In the genomic region with DNA sequence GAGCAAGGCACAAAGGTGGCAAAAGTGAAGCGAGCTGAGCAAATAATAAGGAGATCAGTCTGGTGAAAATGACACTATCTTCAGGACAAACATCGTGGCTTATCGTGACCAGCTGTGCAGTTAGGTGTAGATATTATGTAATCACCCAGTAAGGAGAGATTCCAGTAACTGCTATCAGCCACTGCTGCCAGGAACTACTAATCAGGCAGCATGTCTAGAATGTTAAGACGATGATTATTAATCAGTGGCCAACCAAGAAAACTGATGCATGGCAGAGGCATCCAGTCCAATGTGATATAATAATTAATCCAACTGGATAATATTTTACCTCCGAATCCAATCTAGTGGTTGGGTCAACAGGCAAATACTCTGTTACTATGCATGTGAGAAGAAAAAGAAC, we compare ENCODE assay signal across 11 cellular contexts.
DNase-seq lines count a peak whose midpoint lies in the region; ATAC-seq and TF ChIP-seq lines count a peak whose summit lies in the region.
"Had no signal": no experiment of that assay in that cellular context is flagged by ENCODE, and none has a peak within 500 bp of the region (broad histone marks: within the 10 kb centered on the region; RNA-seq: fewer than 3 reads in every experiment).

No MANE protein-coding gene starts in this region.

- H3K27me3 Mint-ChIP-seq in activated CD4-positive, alpha-beta T cell treated with anti-CD3 and anti-CD28 coated beads, Interleukin-2, amount 10 ng/mL, durations not matched to agents 7 days and 5 days: no peaks in the 10 kb centered on the region
- H3K27me3 Mint-ChIP-seq: B cell had no signal

- 52% methylated on average over 5 of the region's 5 CpGs for whole genome bisulfite sequencing in esophagus muscularis mucosa

- intact Hi-C loops in Right ventricle myocardium inferior (cut with DNase I) (loop anchor here (5.0 kb wide), 1 partner anchor 335 kb away; a partner anchor contains a TSS), cardiac septum (cut with DNase I) (loop anchor here (5.0 kb wide), 1 partner anchor 335 kb away; a partner anchor contains a TSS), esophagus muscularis mucosa (cut with DNase I) (no loop called here), mucosa of descending colon (cut with DNase I, micrococcal nuclease) (no loop called here), uterus (cut with DNase I; ENCODE audit: low total_unique reads) (no loop called here)

- H3K4me3 Mint-ChIP-seq in activated CD4-positive, alpha-beta T cell treated with anti-CD3 and anti-CD28 coated beads, Interleukin-2, amount 10 ng/mL, durations not matched to agents 7 days and 5 days: no peak overlapping the region
- H3K4me3 Mint-ChIP-seq: B cell had no signal

- H3K36me3 Mint-ChIP-seq in activated CD4-positive, alpha-beta T cell treated with anti-CD3 and anti-CD28 coated beads, Interleukin-2, amount 10 ng/mL, durations not matched to agents 7 days and 5 days (ENCODE audit: low read depth): no peaks in the 10 kb centered on the region
- H3K36me3 Mint-ChIP-seq in activated naive CD4-positive, alpha-beta T cell treated with anti-CD3 and anti-CD28 coated beads, Interleukin-2, amount 50 U/mL, for 72 hours: no peaks in the 10 kb centered on the region

- no peak for TF ChIP-seq POLR2A in esophagus muscularis mucosa (IDR thresholded peaks at IDR 0.05; ENCODE audit: low read depth)
- TF ChIP-seq POLR2A in uterus (IDR thresholded peaks at IDR 0.05): no peak

- H3K27me3 ChIP-seq in esophagus muscularis mucosa: no peaks in the 10 kb centered on the region
- no peaks in the 10 kb centered on the region for H3K27me3 ChIP-seq in uterus

- H3K9me3 ChIP-seq in esophagus muscularis mucosa: no peaks in the 10 kb centered on the region
- H3K9me3 ChIP-seq in mucosa of descending colon: no peaks in the 10 kb centered on the region
- H3K9me3 ChIP-seq in uterus: no peaks in the 10 kb centered on the region

- H3K9me3 Mint-ChIP-seq in activated CD4-positive, alpha-beta T cell treated with anti-CD3 and anti-CD28 coated beads, Interleukin-2, amount 10 ng/mL, durations not matched to agents 7 days and 5 days: peaks cover under 1% of the 10 kb centered on the region
- no peaks in the 10 kb centered on the region for H3K9me3 Mint-ChIP-seq in activated naive CD4-positive, alpha-beta T cell treated with anti-CD3 and anti-CD28 coated beads, Interleukin-2, amount 50 U/mL, for 72 hours

- CTCF ChIA-PET in activated CD4-positive, alpha-beta T cell treated with anti-CD3 and anti-CD28 coated beads, Interleukin-2, amount 10 ng/mL, durations not matched to agents 7 days and 5 days (lab: Charles Lee): interaction anchor here (1.5 kb wide), 1 partner anchor 282 kb away, joined by 3 read pairs; no protein-coding TSS in a partner anchor

- peak; percentile 26 for ATAC-seq in Right ventricle myocardium inferior
- ATAC-seq in mucosa of descending colon: peak; percentile 44
- no peak for ATAC-seq in activated naive CD4-positive, alpha-beta T cell treated with anti-CD3 and anti-CD28 coated beads, Interleukin-2, amount 50 U/mL, for 72 hours

- no peak for TF ChIP-seq EP300 in esophagus muscularis mucosa (IDR thresholded peaks at IDR 0.05)

- H3K4me3 ChIP-seq in esophagus muscularis mucosa (no peak overlapping the region), mucosa of descending colon (no peak overlapping the region), uterus (no peak overlapping the region)
- H3K4me3 ChIP-seq: dorsolateral prefrontal cortex had no signal

- no peaks in the 10 kb centered on the region for H3K36me3 ChIP-seq in esophagus muscularis mucosa
- no peaks in the 10 kb centered on the region for H3K36me3 ChIP-seq in mucosa of descending colon (ENCODE audit: low read depth)
- no peaks in the 10 kb centered on the region for H3K36me3 ChIP-seq in uterus

- POLR2A ChIA-PET in activated CD4-positive, alpha-beta T cell treated with anti-CD3 and anti-CD28 coated beads, Interleukin-2, amount 10 ng/mL, durations not matched to agents 7 days and 5 days (lab: Charles Lee): no interaction called here

- peaks cover 3% of the 10 kb centered on the region for H3K4me1 Mint-ChIP-seq in activated CD4-positive, alpha-beta T cell treated with anti-CD3 and anti-CD28 coated beads, Interleukin-2, amount 10 ng/mL, durations not matched to agents 7 days and 5 days

- DNase-seq in Right ventricle myocardium inferior (ENCODE audit: missing footprints): no peak
- no peak for DNase-seq in cardiac septum (ENCODE audit: low spot score)
- no peak for DNase-seq in esophagus muscularis mucosa (ENCODE audit: extremely low spot score)
- DNase-seq in mucosa of descending colon: no peak
- DNase-seq in uterus: no peak
- DNase-seq in activated CD4-positive, alpha-beta T cell treated with anti-CD3 and anti-CD28 coated beads, Interleukin-2, amount 10 ng/mL, durations not matched to agents 7 days and 5 days: no peak
- DNase-seq in NCI-H2107 treated with DMSO at 0.1 percent for 48 hours (lab: John Stamatoyannopoulos, UW; ENCODE audit: unreplicated experiment): no peak
- DNase-seq in activated naive CD4-positive, alpha-beta T cell treated with anti-CD3 and anti-CD28 coated beads, Interleukin-2, amount 50 U/mL, for 72 hours (ENCODE audit: low spot score in 2 of 2): no peak
- DNase-seq: dorsolateral prefrontal cortex, NCI-H2081 had no signal

- H3K4me1 ChIP-seq in esophagus muscularis mucosa (peaks cover 32 to 45% (median 43%) of the 10 kb centered on the region in 4 donors), mucosa of descending colon (ENCODE audit: low read depth) (peaks cover 15% of the 10 kb centered on the region), uterus (peaks cover 8 to 20% of the 10 kb centered on the region in 2 donors)

- TF ChIP-seq CTCF in esophagus muscularis mucosa (IDR thresholded peaks at IDR 0.05) (no peak), mucosa of descending colon (IDR thresholded peaks at IDR 0.05) (no peak), uterus (IDR thresholded peaks at IDR 0.05) (no peak)

- no peak overlapping the region for H3K27ac Mint-ChIP-seq in activated CD4-positive, alpha-beta T cell treated with anti-CD3 and anti-CD28 coated beads, Interleukin-2, amount 10 ng/mL, durations not matched to agents 7 days and 5 days
- no peak overlapping the region for H3K27ac Mint-ChIP-seq in activated naive CD4-positive, alpha-beta T cell treated with anti-CD3 and anti-CD28 coated beads, Interleukin-2, amount 50 U/mL, for 72 hours
- H3K27ac Mint-ChIP-seq: B cell had no signal

- H3K27ac ChIP-seq in esophagus muscularis mucosa (replicated peaks in 1 of 4): peak overlapping the region in 3 of 4 donors; percentile 66 to 77 (median 69)
- peak overlapping the region; percentile 81 to 93 for H3K27ac ChIP-seq in uterus

Comparison
In these comparisons a context has a peak if more than half of its experiments do, and no peak if none do; other contexts are left out.
1. ATAC-seq: peak in Right ventricle myocardium inferior (single experiment) and mucosa of descending colon (single experiment); none in activated naive CD4-positive, alpha-beta T cell treated with anti-CD3 and anti-CD28 coated beads, Interleukin-2, amount 50 U/mL, for 72 hours (0 of 2).
2. intact Hi-C loops: an anchor here in Right ventricle myocardium inferior (5.0 kb wide) and cardiac septum (5.0 kb wide); none called in esophagus muscularis mucosa, mucosa of descending colon and uterus.